9 cellular contexts compared by ENCODE assay signal in genomic region chr2:145006957-145007672, GRCh38.
DNase-seq lines count a peak whose midpoint lies in the region; ATAC-seq, FAIRE-seq and TF ChIP-seq lines count a peak whose summit lies in the region.
"Had no signal": no experiment of that assay in that cellular context is flagged by ENCODE, and none has a peak within 500 bp of the region (broad histone marks: within the 10 kb centered on the region; RNA-seq: fewer than 3 reads in every experiment).

No MANE protein-coding gene starts in this region.

- peak overlapping the region; percentile 74 for H3K4me2 ChIP-seq in A549

- intact Hi-C loops in left lung (cut with DNase I) = no loop called here
- intact Hi-C loops in esophagus squamous epithelium (cut with DNase I) = no loop called here

- CTCF ChIA-PET in A549 (lab: Yijun Ruan, JAX) = no interaction called here

- H3K4me1 ChIP-seq in A549 = peaks cover 42% of the 10 kb centered on the region
- H3K4me1 ChIP-seq in left lung = no peaks in the 10 kb centered on the region
- peaks cover 0 to 6% (median 0%) of the 10 kb centered on the region in 3 donors for H3K4me1 ChIP-seq in esophagus squamous epithelium

- TF ChIP-seq POLR2A in A549 (IDR thresholded peaks at IDR 0.05; ENCODE audit: low read length) = no peak
- no peak for TF ChIP-seq POLR2A in GM12892 (IDR thresholded peaks at IDR 0.05; ENCODE audit: low read depth, low read length)
- no peak for TF ChIP-seq POLR2A in esophagus squamous epithelium (IDR thresholded peaks at IDR 0.05)

- DNase-seq in A549 (ENCODE audit: low read depth in 1 of 2, low spot score in 1 of 2) (peak; percentile 22 to 90), HTR-8/SVneo (ENCODE audit: insufficient read length, low spot score) (peak; percentile 40), dedifferentiated amniotic fluid mesenchymal stem cell (ENCODE audit: extremely low spot score) (peak; percentile 91), left lung (peak in 1 of 2 donors; percentile 32), NCI-H1436 (lab: John Stamatoyannopoulos, UW) (no peak), GM12892 (ENCODE audit: insufficient read length) (no peak), NCI-H345 treated with DMSO at 0.1 percent for 48 hours (lab: John Stamatoyannopoulos, UW; ENCODE audit: unreplicated experiment) (no peak), esophagus squamous epithelium (lab: John Stamatoyannopoulos, UW) (no peak)
- DNase-seq: CD4-positive, alpha-beta T cell had no signal

- no peak for FAIRE-seq in A549 (lab: Jason Lieb, UNC)
- peak; percentile 85 for FAIRE-seq in HTR-8/SVneo (lab: Jason Lieb, UNC)
- no peak for FAIRE-seq in GM12892 (lab: Jason Lieb, UNC)

- H3K36me3 ChIP-seq in left lung (no peaks in the 10 kb centered on the region), esophagus squamous epithelium (no peaks in the 10 kb centered on the region)

- POLR2A ChIA-PET in A549 (lab: Yijun Ruan, JAX) = interaction anchor here (0.5 to 1.4 kb wide), 3 partner anchors 56 to 313 kb away, joined by 3 to 4 read pairs (median 3); no protein-coding TSS in a partner anchor

- no peaks in the 10 kb centered on the region for H3K27me3 ChIP-seq in left lung
- H3K27me3 ChIP-seq in esophagus squamous epithelium = peaks cover 0 to 6% (median 0%) of the 10 kb centered on the region in 4 donors

- peak in 1 of 2 experiments; percentile 53; a peak in 2 of 5 replicates for TF ChIP-seq RAD21 in A549 (conservative IDR thresholded peaks at IDR 0.05 in 1 of 2, IDR thresholded peaks at IDR 0.05 in 1 of 2)

- peak; percentile 93 for ATAC-seq in A549
- ATAC-seq in left lung = peak; percentile 77

- WGBS in A549 (ENCODE audit: missing lambda C conversion rate) = 3% methylated on average over 12 of the region's 12 CpGs
- 75 to 76% methylated on average over 12 of the region's 12 CpGs for WGBS in esophagus squamous epithelium, 2 donors

- H3K9me3 ChIP-seq in A549 (no peaks in the 10 kb centered on the region), left lung (no peaks in the 10 kb centered on the region), esophagus squamous epithelium (no peaks in the 10 kb centered on the region)

- H3K27ac ChIP-seq in A549 (peak overlapping the region; percentile 82 to 84), left lung (peak overlapping the region; percentile 53 to 72), esophagus squamous epithelium (peak overlapping the region in 2 of 4 donors; percentile 45 to 54)

- TF ChIP-seq CTCF in A549 (IDR thresholded peaks at IDR 0.05) = no peak
- no peak for TF ChIP-seq CTCF in left lung (IDR thresholded peaks at IDR 0.05)
- TF ChIP-seq CTCF in esophagus squamous epithelium (IDR thresholded peaks at IDR 0.05) = no peak

- H3K4me3 ChIP-seq in A549 (peak overlapping the region; percentile 17; the same call in 1 of the 3 replicates), left lung (no peak overlapping the region), esophagus squamous epithelium (peak overlapping the region in 1 of 4 donors; percentile 7)

- TF ChIP-seq EP300 in A549 (IDR thresholded peaks at IDR 0.05) = peak; percentile 19 to 38; a peak in 2 of 5 replicates

TF ChIP-seq in A549, 52 proteins besides CTCF, POLR2A, EP300 and RAD21:
- TF ChIP-seq MAZ (IDR thresholded peaks at IDR 0.05; ENCODE audit: borderline replicate concordance, low read depth, low read length) = no peak
- TF ChIP-seq MAFK (IDR thresholded peaks at IDR 0.05; ENCODE audit: partially characterized antibody) = peak; percentile 11
- TF ChIP-seq NFE2L2 (conservative IDR thresholded peaks at IDR 0.05; ENCODE audit: low read length) = no peak
- no peak for TF ChIP-seq POLR2AphosphoS2 (conservative IDR thresholded peaks at IDR 0.05; ENCODE audit: low read length)
- peak in 1 of 2 experiments; percentile 25; a peak in 2 of 5 replicates for TF ChIP-seq JUN (IDR thresholded peaks at IDR 0.05)
- no peak for TF ChIP-seq BHLHE40 (IDR thresholded peaks at IDR 0.05; ENCODE audit: low read depth, low read length)
- no peak for TF ChIP-seq ZNF302 (CRISPR knock-in tag; IDR thresholded peaks at IDR 0.05)
- peak; percentile 91 to 96 for TF ChIP-seq CEBPB (IDR thresholded peaks at IDR 0.05)
- peak; percentile 52; the same call in 1 of the 2 replicates for TF ChIP-seq GATA3 (IDR thresholded peaks at IDR 0.05; ENCODE audit: borderline replicate concordance)
- TF ChIP-seq BCL3 (IDR thresholded peaks at IDR 0.05) = no peak
- peak; percentile 73 for TF ChIP-seq JUNB (IDR thresholded peaks at IDR 0.05)
- TF ChIP-seq ZSCAN20 (CRISPR knock-in tag; IDR thresholded peaks at IDR 0.05) = peak; percentile 22; the same call in 1 of the 2 replicates
- TF ChIP-seq USF2 (IDR thresholded peaks at IDR 0.05) = no peak
- no peak for TF ChIP-seq FOSL2 (IDR thresholded peaks at IDR 0.05)
- peak; percentile 80 for TF ChIP-seq FOSL2 (CRISPR knock-in tag; IDR thresholded peaks at IDR 0.05)
- TF ChIP-seq FOXS1 (CRISPR knock-in tag; IDR thresholded peaks at IDR 0.05) = peak; percentile 78; the same call in 1 of the 2 replicates
- TF ChIP-seq CHD4 (IDR thresholded peaks at IDR 0.05; ENCODE audit: borderline replicate concordance) = no peak
- TF ChIP-seq MAX (IDR thresholded peaks at IDR 0.05) = peak; percentile 53; the same call in 1 of the 2 replicates
- TF ChIP-seq SMC3 (IDR thresholded peaks at IDR 0.05) = peak; percentile 39; the same call in 2 of the 3 replicates

Comparison
In these comparisons a context has a peak if more than half of its experiments do, and no peak if none do; other contexts are left out.
1. DNase-seq: peak in A549 (2 of 2), HTR-8/SVneo (single experiment) and dedifferentiated amniotic fluid mesenchymal stem cell (single experiment); none in NCI-H1436 (single experiment), GM12892 (single experiment), NCI-H345 treated with DMSO at 0.1 percent for 48 hours (single experiment) and esophagus squamous epithelium (single experiment).